Comparison of ENCODE assay signal across 14 cellular contexts in genomic region chr12:115404761-115405470, GRCh38.
DNase-seq lines count a peak whose midpoint lies in the region; ATAC-seq and TF ChIP-seq lines count a peak whose summit lies in the region.
"Had no signal": no experiment of that assay in that cellular context is flagged by ENCODE, and none has a peak within 500 bp of the region (broad histone marks: within the 10 kb centered on the region; RNA-seq: fewer than 3 reads in every experiment).

No MANE protein-coding gene starts in this region.

- no peaks in the 10 kb centered on the region for H3K4me1 ChIP-seq in CD8-positive, alpha-beta memory T cell (ENCODE audit: insufficient read depth, low read length)

- H3K36me3 Mint-ChIP-seq in CD8-positive, alpha-beta memory T cell = no peaks in the 10 kb centered on the region
- H3K36me3 Mint-ChIP-seq: activated naive CD8-positive, alpha-beta T cell; naive thymus-derived CD8-positive, alpha-beta T cell; T-cell had no signal

- H3K9me3 ChIP-seq in CD8-positive, alpha-beta memory T cell (ENCODE audit: low read length) = no peaks in the 10 kb centered on the region

- no peak overlapping the region for H3K4me3 ChIP-seq in CD8-positive, alpha-beta memory T cell (ENCODE audit: low read length)

- no peaks in the 10 kb centered on the region for H3K36me3 ChIP-seq in CD8-positive, alpha-beta memory T cell (ENCODE audit: insufficient read depth, low read length)

- no peak overlapping the region for H3K27ac ChIP-seq in CD8-positive, alpha-beta memory T cell (ENCODE audit: low read depth, low read length)

- no peak overlapping the region for H3K27ac Mint-ChIP-seq in CD8-positive, alpha-beta memory T cell
- H3K27ac Mint-ChIP-seq: activated CD8-positive, alpha-beta T cell treated with anti-CD3 and anti-CD28 coated beads for 36 hours; activated naive CD8-positive, alpha-beta T cell; naive thymus-derived CD8-positive, alpha-beta T cell; T-cell had no signal

- peaks cover 2 to 7% (median 3%) of the 10 kb centered on the region in 5 donors for H3K9me3 Mint-ChIP-seq in CD8-positive, alpha-beta memory T cell
- H3K9me3 Mint-ChIP-seq: activated CD8-positive, alpha-beta T cell treated with anti-CD3 and anti-CD28 coated beads for 36 hours had no signal

- H3K27me3 Mint-ChIP-seq in CD8-positive, alpha-beta memory T cell = no peaks in the 10 kb centered on the region
- H3K27me3 Mint-ChIP-seq: T-cell had no signal

- no peak overlapping the region for H3K4me3 Mint-ChIP-seq in CD8-positive, alpha-beta memory T cell
- H3K4me3 Mint-ChIP-seq: activated CD8-positive, alpha-beta T cell treated with anti-CD3 and anti-CD28 coated beads for 36 hours; activated naive CD8-positive, alpha-beta T cell; naive thymus-derived CD8-positive, alpha-beta T cell; T-cell had no signal

- peak; percentile 61 for DNase-seq in GM04504 (ENCODE audit: low read depth)
- DNase-seq in fibroblast of peridontal ligament (ENCODE audit: extremely low read depth) = peak; percentile 94
- no peak for DNase-seq in sciatic nerve (ENCODE audit: low spot score)
- no peak for DNase-seq in CD8-positive, alpha-beta memory T cell
- no peak for DNase-seq in MV-4-11 (lab: John Stamatoyannopoulos, UW)
- no peak for DNase-seq in NCI-H1417 (lab: John Stamatoyannopoulos, UW)
- DNase-seq: activated CD8-positive, alpha-beta T cell treated with anti-CD3 and anti-CD28 coated beads for 36 hours; effector CD8-positive, alpha-beta T cell; naive thymus-derived CD8-positive, alpha-beta T cell; NCI-H146; T-cell had no signal

- CTCF ChIA-PET in CD8-positive, alpha-beta memory T cell (lab: Charles Lee) = no interaction called here

- no peaks in the 10 kb centered on the region for H3K4me1 Mint-ChIP-seq in CD8-positive, alpha-beta memory T cell
- H3K4me1 Mint-ChIP-seq: naive thymus-derived CD8-positive, alpha-beta T cell; T-cell had no signal

- intact Hi-C loops in sciatic nerve (cut with DNase I) = no loop called here

- no peaks in the 10 kb centered on the region for H3K27me3 ChIP-seq in CD8-positive, alpha-beta memory T cell (ENCODE audit: insufficient read depth, low read length, poor library complexity, severe bottlenecking)

- POLR2A ChIA-PET in CD8-positive, alpha-beta memory T cell (lab: Charles Lee) = no interaction called here

- ATAC-seq in SK-N-SH treated with all-trans-retinoic acid at 6 μM for 48 hours (peak; percentile 83), sciatic nerve (peak; percentile 30), GM18861 (IDR thresholded peaks at IDR 0.05; ENCODE audit: unreplicated experiment) (no peak)
- ATAC-seq: activated CD8-positive, alpha-beta T cell treated with anti-CD3 and anti-CD28 coated beads for 36 hours; naive thymus-derived CD8-positive, alpha-beta T cell; T-cell had no signal

TF ChIP-seq in SK-N-SH treated with all-trans-retinoic acid at 6 μM for 48 hours, 23 proteins besides CTCF, POLR2A, EP300 and RAD21:
- TF ChIP-seq CREB5 (CRISPR knock-in tag; IDR thresholded peaks at IDR 0.05; ENCODE audit: low read depth) (peak; percentile 83), TSHZ2 (CRISPR knock-in tag; IDR thresholded peaks at IDR 0.05) (no peak), SNAI2 (CRISPR knock-in tag; IDR thresholded peaks at IDR 0.05) (no peak), ISL1 (CRISPR knock-in tag; IDR thresholded peaks at IDR 0.05) (peak; percentile 68), ZFP3 (CRISPR knock-in tag; IDR thresholded peaks at IDR 0.05) (peak; percentile 33; the same call in 1 of the 2 replicates)

Comparison
In these comparisons a context has a peak if more than half of its experiments do, and no peak if none do; other contexts are left out.
1. DNase-seq: peak in GM04504 (single experiment) and fibroblast of peridontal ligament (single experiment); none in sciatic nerve (single experiment), CD8-positive, alpha-beta memory T cell (0 of 5), MV-4-11 (single experiment) and NCI-H1417 (0 of 3).